ENCODE assay signal across 17 cellular contexts in genomic region chr12:68910128-68910527, GRCh38. TPM values are rescaled to one million over a fixed set of nuclear protein-coding genes. Genes with fewer than 3 reads are reported as not detected.
"Had no signal": no experiment of that assay in that cellular context is flagged by ENCODE, and none has a peak within 500 bp of the region (broad histone marks: within the 10 kb centered on the region; RNA-seq: fewer than 3 reads in every experiment).

No MANE protein-coding gene starts in this region.

- H3K27ac ChIP-seq: esophagus squamous epithelium, gastrocnemius medialis, prostate gland, stomach, thoracic aorta, upper lobe of right lung had no signal

- H3K4me3 ChIP-seq: esophagus squamous epithelium, gastrocnemius medialis, lung, prostate gland, stomach, thoracic aorta, upper lobe of right lung had no signal

- DNase-seq: activated B cell treated with CpG ODN at 0.5 μM for 24 hours; activated naive CD4-positive, alpha-beta T cell treated with anti-CD3 and anti-CD28 coated beads, Interleukin-2, amount 10 ng/mL, durations not matched to agents 7 days and 5 days; activated T-cell treated with anti-CD3 and anti-CD28 coated beads for 4 hours; caudate nucleus; cortex of kidney; effector CD4-positive, alpha-beta T cell; esophagus squamous epithelium; gastrocnemius medialis; left colon; right cardiac atrium; stomach; upper lobe of right lung had no signal

- H3K36me3 Mint-ChIP-seq: activated naive CD4-positive, alpha-beta T cell treated with anti-CD3 and anti-CD28 coated beads, Interleukin-2, amount 10 ng/mL, durations not matched to agents 7 days and 5 days had no signal

- H3K4me1 Mint-ChIP-seq: activated naive CD4-positive, alpha-beta T cell treated with anti-CD3 and anti-CD28 coated beads, Interleukin-2, amount 10 ng/mL, durations not matched to agents 7 days and 5 days; neural crest cell had no signal

- H3K27me3 Mint-ChIP-seq: activated B cell treated with CpG ODN at 0.5 μM for 24 hours; activated naive CD4-positive, alpha-beta T cell treated with anti-CD3 and anti-CD28 coated beads, Interleukin-2, amount 10 ng/mL, durations not matched to agents 7 days and 5 days had no signal

- H3K27ac Mint-ChIP-seq: activated B cell treated with CpG ODN at 0.5 μM for 24 hours; activated naive CD4-positive, alpha-beta T cell treated with anti-CD3 and anti-CD28 coated beads, Interleukin-2, amount 10 ng/mL, durations not matched to agents 7 days and 5 days had no signal

- H3K9me3 Mint-ChIP-seq: activated B cell treated with CpG ODN at 0.5 μM for 24 hours; activated naive CD4-positive, alpha-beta T cell treated with anti-CD3 and anti-CD28 coated beads, Interleukin-2, amount 10 ng/mL, durations not matched to agents 7 days and 5 days; neural crest cell had no signal

- H3K4me1 ChIP-seq: esophagus squamous epithelium, gastrocnemius medialis, prostate gland had no signal

- H3K27me3 ChIP-seq: esophagus squamous epithelium, gastrocnemius medialis, stomach, upper lobe of right lung had no signal

- H3K4me3 Mint-ChIP-seq: activated B cell treated with CpG ODN at 0.5 μM for 24 hours; activated naive CD4-positive, alpha-beta T cell treated with anti-CD3 and anti-CD28 coated beads, Interleukin-2, amount 10 ng/mL, durations not matched to agents 7 days and 5 days; neural crest cell had no signal

- H3K9me3 ChIP-seq: esophagus squamous epithelium, gastrocnemius medialis, prostate gland, stomach, thoracic aorta, upper lobe of right lung had no signal

- ATAC-seq: gastrocnemius medialis, left colon, right cardiac atrium, upper lobe of right lung had no signal

- H3K36me3 ChIP-seq: esophagus squamous epithelium, gastrocnemius medialis, prostate gland, stomach, thoracic aorta, upper lobe of right lung had no signal

- FAIRE-seq: TTC549 had no signal

RNA-seq across cellular contexts. Expression of gene CPM, which starts 22.8 kb away (rescaled TPM):
- total RNA-seq: neural crest cell had no signal
